Comparison of ENCODE assay signal across 8 cellular contexts in genomic region chr19:1652471-1653299, GRCh38. TPM values are rescaled to one million over a fixed set of nuclear protein-coding genes. Genes with fewer than 3 reads are reported as not detected.
A peak's percentile ranks its signal among the peaks of the same experiment; 100 is the strongest.
DNase-seq lines count a peak whose midpoint lies in the region; ATAC-seq and TF ChIP-seq lines count a peak whose summit lies in the region.

Gene TCF3 (minus strand): TSS chr19:1652615. CDS start chr19:1650248, 2,367 bp downstream.

- no peak for TF ChIP-seq CTCF in LNCaP clone FGC (IDR thresholded peaks at IDR 0.05; ENCODE audit: control insufficient read depth, extremely low read depth, insufficient read depth)
- no peak for TF ChIP-seq CTCF in RWPE1 (conservative IDR thresholded peaks at IDR 0.05; ENCODE audit: low read depth)

- peak; percentile 98 for DNase-seq in Daoy (ENCODE audit: low read depth)
- peak; percentile 96 for DNase-seq in GOT3 (lab: John Stamatoyannopoulos, UW)
- peak; percentile 97 for DNase-seq in LNCaP clone FGC (ENCODE audit: low read depth)
- peak; percentile 99 for DNase-seq in RWPE1 (ENCODE audit: low spot score)
- peak; percentile 99 for DNase-seq in fibroblast of gingiva (ENCODE audit: low read depth)
- DNase-seq in naive B cell = peak; percentile 100

- H3K9me3 Mint-ChIP-seq in activated T-helper 17 cell treated with anti-CD3 and anti-CD28 coated beads, Interleukin-2, amount 50 U/mL, for 72 hours = no peaks in the 10 kb centered on the region
- no peaks in the 10 kb centered on the region for H3K9me3 Mint-ChIP-seq in naive B cell
- H3K9me3 Mint-ChIP-seq in stimulated activated memory B cell treated with anti-CD40 and anti-IgM and Interleukin-4, amounts not matched to agents 10 μg/mL and 1 μg/mL and 100 μg/mL, for 72 hours = no peaks in the 10 kb centered on the region

- peak; percentile 96 for ATAC-seq in activated T-helper 17 cell treated with anti-CD3 and anti-CD28 coated beads, Interleukin-2, amount 50 U/mL, for 72 hours (replicated peaks)
- ATAC-seq in naive B cell (ENCODE audit: low read depth in 2 of 2) = peak; percentile 80 to 82
- peak; percentile 89 for ATAC-seq in stimulated activated memory B cell treated with anti-CD40 and anti-IgM and Interleukin-4, amounts not matched to agents 10 μg/mL and 1 μg/mL and 100 μg/mL, for 72 hours

- peaks cover 6% of the 10 kb centered on the region for H3K27me3 Mint-ChIP-seq in activated T-helper 17 cell treated with anti-CD3 and anti-CD28 coated beads, Interleukin-2, amount 50 U/mL, for 72 hours
- no peaks in the 10 kb centered on the region for H3K27me3 Mint-ChIP-seq in naive B cell
- H3K27me3 Mint-ChIP-seq in stimulated activated memory B cell treated with anti-CD40 and anti-IgM and Interleukin-4, amounts not matched to agents 10 μg/mL and 1 μg/mL and 100 μg/mL, for 72 hours = no peaks in the 10 kb centered on the region

- CTCF ChIA-PET in RWPE1 (lab: Yijun Ruan, JAX) = interaction anchor here (0.7 to 1.4 kb wide), 2 partner anchors 20 to 52 kb away, joined by 5 to 6 read pairs; no protein-coding TSS in a partner anchor

- POLR2A ChIA-PET in RWPE1 (lab: Yijun Ruan, JAX; ENCODE audit: low non-redundant PET) = interaction anchor here (1.2 kb wide), 1 partner anchor 47 kb away, joined by 4 read pairs; the partner anchor contains the start of gene UQCR11

- peaks cover 16% of the 10 kb centered on the region for H3K36me3 Mint-ChIP-seq in activated T-helper 17 cell treated with anti-CD3 and anti-CD28 coated beads, Interleukin-2, amount 50 U/mL, for 72 hours (ENCODE audit: low read depth)
- H3K36me3 Mint-ChIP-seq in naive B cell = no peaks in the 10 kb centered on the region
- H3K36me3 Mint-ChIP-seq in stimulated activated memory B cell treated with anti-CD40 and anti-IgM and Interleukin-4, amounts not matched to agents 10 μg/mL and 1 μg/mL and 100 μg/mL, for 72 hours = peaks cover 22% of the 10 kb centered on the region

- H3K27ac ChIP-seq in RWPE1 = peak within 1 kb of the TSS; percentile 93

- peak within 1 kb of the TSS; percentile 77 for H3K27ac Mint-ChIP-seq in activated T-helper 17 cell treated with anti-CD3 and anti-CD28 coated beads, Interleukin-2, amount 50 U/mL, for 72 hours
- peak within 1 kb of the TSS; percentile 97 to 99 (median 98) for H3K27ac Mint-ChIP-seq in naive B cell
- H3K27ac Mint-ChIP-seq in stimulated activated memory B cell treated with anti-CD40 and anti-IgM and Interleukin-4, amounts not matched to agents 10 μg/mL and 1 μg/mL and 100 μg/mL, for 72 hours = peak within 1 kb of the TSS; percentile 96

- H3K4me1 Mint-ChIP-seq in activated T-helper 17 cell treated with anti-CD3 and anti-CD28 coated beads, Interleukin-2, amount 50 U/mL, for 72 hours = peaks cover 10% of the 10 kb centered on the region
- H3K4me1 Mint-ChIP-seq in naive B cell = peaks cover 38 to 59% (median 54%) of the 10 kb centered on the region in 3 donors
- H3K4me1 Mint-ChIP-seq in stimulated activated memory B cell treated with anti-CD40 and anti-IgM and Interleukin-4, amounts not matched to agents 10 μg/mL and 1 μg/mL and 100 μg/mL, for 72 hours = peaks cover 71% of the 10 kb centered on the region

- H3K4me3 ChIP-seq in LNCaP clone FGC (ENCODE audit: low read depth, low read length) = peak within 1 kb of the TSS; percentile 82

- H3K4me3 Mint-ChIP-seq in activated T-helper 17 cell treated with anti-CD3 and anti-CD28 coated beads, Interleukin-2, amount 50 U/mL, for 72 hours = peak within 1 kb of the TSS; percentile 78
- H3K4me3 Mint-ChIP-seq in naive B cell = peak within 1 kb of the TSS; percentile 88 to 98 (median 96)
- peak within 1 kb of the TSS; percentile 97 for H3K4me3 Mint-ChIP-seq in stimulated activated memory B cell treated with anti-CD40 and anti-IgM and Interleukin-4, amounts not matched to agents 10 μg/mL and 1 μg/mL and 100 μg/mL, for 72 hours

RNA-seq across cellular contexts. Expression of gene TCF3, which starts in this region (rescaled TPM):
- total RNA-seq in Daoy (2014; rRNA removed; shearing (Covaris generic)) = 91.7 and 92.8 TPM in 2 replicates
- total RNA-seq in activated T-helper 17 cell treated with anti-CD3 and anti-CD28 coated beads, Interleukin-2, amount 50 U/mL, for 72 hours = 10 to 100 TPM; 53.6 to 87.0 TPM
- polyA plus RNA-seq in naive B cell (ENCODE audit: low read depth in 6 of 6) = 10 to 100 TPM; 17.5 to 45.6 (median 24.8) TPM

Comparison
In these comparisons a context has a peak if more than half of its experiments do, and no peak if none do; other contexts are left out.
1. Peak in every context shown above with its lines: DNase-seq, ATAC-seq, H3K4me3 ChIP-seq and H3K27ac ChIP-seq.